In genomic region chr16:55543470-55543869, GRCh38 we compare ENCODE assay signal across 9 cellular contexts. TPM values are rescaled to one million over a fixed set of nuclear protein-coding genes. Genes with fewer than 3 reads are reported as not detected.
DNase-seq lines count a peak whose midpoint lies in the region; ATAC-seq and TF ChIP-seq lines count a peak whose summit lies in the region.
"Had no signal": no experiment of that assay in that cellular context is flagged by ENCODE, and none has a peak within 500 bp of the region (broad histone marks: within the 10 kb centered on the region; RNA-seq: fewer than 3 reads in every experiment).

No MANE protein-coding gene starts in this region.

- H3K9me3 Mint-ChIP-seq in natural killer cell treated with Interleukin-12 subunit alpha and Interleukin-12 subunit beta and Interleukin-15 and Interleukin-18, amount 100 ng/mL, for 72 hours: no peaks in the 10 kb centered on the region
- H3K9me3 Mint-ChIP-seq in activated CD8-positive, alpha-beta T cell treated with anti-CD3 and anti-CD28 coated beads, Interleukin-2, amount 10 ng/mL, durations not matched to agents 7 days and 5 days (ENCODE audit: insufficient read depth): no peaks in the 10 kb centered on the region

- TF ChIP-seq CTCF in LNCAP (IDR thresholded peaks at IDR 0.05) (peak; percentile 45), mammary epithelial cell (conservative IDR thresholded peaks at IDR 0.05 in 1 of 2, IDR thresholded peaks at IDR 0.05 in 1 of 2; ENCODE audit: extremely low read depth in 1 of 2, insufficient read depth in 1 of 2, low read depth in 1 of 2, low read length in 2 of 2) (peak; percentile 11 to 35), right lobe of liver (IDR thresholded peaks at IDR 0.05) (peak; percentile 28 to 50 (median 47))

- no peak overlapping the region for H3K27ac Mint-ChIP-seq in natural killer cell treated with Interleukin-12 subunit alpha and Interleukin-12 subunit beta and Interleukin-15 and Interleukin-18, amount 100 ng/mL, for 72 hours
- no peak overlapping the region for H3K27ac Mint-ChIP-seq in activated CD8-positive, alpha-beta T cell treated with anti-CD3 and anti-CD28 coated beads, Interleukin-2, amount 10 ng/mL, durations not matched to agents 7 days and 5 days

- DNase-seq in ACHN (peak; percentile 52), mammary epithelial cell (no peak), right lobe of liver (no peak), mesenteric fat pad (ENCODE audit: low spot score) (no peak)
- DNase-seq in natural killer cell treated with Interleukin-12 subunit alpha and Interleukin-12 subunit beta and Interleukin-15 and Interleukin-18, amount 100 ng/mL, for 72 hours (ENCODE audit: low spot score): no peak
- no peak for DNase-seq in activated CD8-positive, alpha-beta T cell treated with anti-CD3 and anti-CD28 coated beads, Interleukin-2, amount 10 ng/mL, durations not matched to agents 7 days and 5 days

- dilution Hi-C loops in mammary epithelial cell (cut with HindIII; ENCODE audit: low sequenced_read_pairs): no loop called here

- no peaks in the 10 kb centered on the region for H3K9me3 ChIP-seq in mammary epithelial cell (replicated peaks; ENCODE audit: insufficient read depth, low read length)
- H3K9me3 ChIP-seq in right lobe of liver: no peaks in the 10 kb centered on the region
- H3K9me3 ChIP-seq: SJSA1 had no signal

- H3K4me3 ChIP-seq in mammary epithelial cell (replicated peaks in 1 of 3; ENCODE audit: insufficient read depth in 1 of 3, low read depth in 2 of 3, low read length in 3 of 3) (no peak overlapping the region), right lobe of liver (no peak overlapping the region)
- H3K4me3 ChIP-seq: SJSA1 had no signal

- 30% methylated on average over 2 of the region's 2 CpGs for WGBS in mammary epithelial cell (ENCODE audit: low coverage, missing lambda C conversion rate)
- WGBS in right lobe of liver (ENCODE audit: insufficient coverage, low coverage, low lambda C conversion rate, missing lambda C conversion rate): 10% methylated on average over 2 of the region's 2 CpGs

- no peaks in the 10 kb centered on the region for H3K36me3 Mint-ChIP-seq in natural killer cell treated with Interleukin-12 subunit alpha and Interleukin-12 subunit beta and Interleukin-15 and Interleukin-18, amount 100 ng/mL, for 72 hours
- no peaks in the 10 kb centered on the region for H3K36me3 Mint-ChIP-seq in activated CD8-positive, alpha-beta T cell treated with anti-CD3 and anti-CD28 coated beads, Interleukin-2, amount 10 ng/mL, durations not matched to agents 7 days and 5 days (ENCODE audit: low read depth)

- no peak for TF ChIP-seq POLR2A in right lobe of liver (IDR thresholded peaks at IDR 0.05)

- intact Hi-C loops in mammary epithelial cell (cut with micrococcal nuclease) (loop anchor here (1.0 to 2.0 kb wide), 4 partner anchors 48 to 299 kb away; no protein-coding TSS in a partner anchor), right lobe of liver (cut with DNase I) (loop anchor here (5.0 to 10.0 kb wide), 3 partner anchors 76 to 161 kb away; no protein-coding TSS in a partner anchor)

- CTCF ChIA-PET in mammary epithelial cell (lab: Charles Lee; ENCODE audit: low non-redundant PET): no interaction called here
- CTCF ChIA-PET in activated CD8-positive, alpha-beta T cell treated with anti-CD3 and anti-CD28 coated beads, Interleukin-2, amount 10 ng/mL, durations not matched to agents 7 days and 5 days (lab: Charles Lee): no interaction called here

- H3K27ac ChIP-seq in mammary epithelial cell (ENCODE audit: insufficient read depth, low read depth, low read length): no peak overlapping the region
- no peak overlapping the region for H3K27ac ChIP-seq in right lobe of liver
- H3K27ac ChIP-seq: SJSA1 had no signal

- ATAC-seq in right lobe of liver: peak; percentile 66 to 74 (median 72)
- ATAC-seq in GM21515 (IDR thresholded peaks at IDR 0.05; ENCODE audit: unreplicated experiment): no peak
- no peak for ATAC-seq in natural killer cell treated with Interleukin-12 subunit alpha and Interleukin-12 subunit beta and Interleukin-15 and Interleukin-18, amount 100 ng/mL, for 72 hours
- ATAC-seq in activated CD8-positive, alpha-beta T cell treated with anti-CD3 and anti-CD28 coated beads, Interleukin-2, amount 10 ng/mL, durations not matched to agents 7 days and 5 days: no peak

- no peaks in the 10 kb centered on the region for H3K27me3 ChIP-seq in mammary epithelial cell (ENCODE audit: insufficient read depth, low read length)
- no peaks in the 10 kb centered on the region for H3K27me3 ChIP-seq in right lobe of liver
- H3K27me3 ChIP-seq: SJSA1 had no signal

- H3K79me2 ChIP-seq in mammary epithelial cell (ENCODE audit: insufficient read depth, low read length): no peaks in the 10 kb centered on the region

- H3K36me3 ChIP-seq in mammary epithelial cell (ENCODE audit: insufficient read depth, low read length) (peaks cover 2% of the 10 kb centered on the region), right lobe of liver (no peaks in the 10 kb centered on the region)
- H3K36me3 ChIP-seq: SJSA1 had no signal

- POLR2A ChIA-PET in activated CD8-positive, alpha-beta T cell treated with anti-CD3 and anti-CD28 coated beads, Interleukin-2, amount 10 ng/mL, durations not matched to agents 7 days and 5 days (lab: Charles Lee): no interaction called here

- H3K9ac ChIP-seq in mammary epithelial cell (ENCODE audit: insufficient read depth, low read length): no peak overlapping the region

- in situ Hi-C loops in ACHN (cut with HindIII; ENCODE audit: low pct_ligation_motif_present, low pct_unique_long_range_greater_than_20kb, low sequenced_read_pairs) (no loop called here), mammary epithelial cell (cut with MboI; ENCODE audit: low sequenced_read_pairs in 2 of 2) (loop anchor here in 1 of 2 donors (5.0 kb wide), 1 partner anchor 76 kb away; no protein-coding TSS in a partner anchor)

- H2AFZ ChIP-seq in mammary epithelial cell (ENCODE audit: low read depth, low read length): no peak overlapping the region

- no TSS peak for BruUV-seq in mammary epithelial cell (replicated peaks; lab: Mats Ljungman, UMichigan)

- H4K20me1 ChIP-seq in mammary epithelial cell (ENCODE audit: insufficient read depth, low read length): no peaks in the 10 kb centered on the region

- no peaks in the 10 kb centered on the region for H3K4me1 Mint-ChIP-seq in natural killer cell treated with Interleukin-12 subunit alpha and Interleukin-12 subunit beta and Interleukin-15 and Interleukin-18, amount 100 ng/mL, for 72 hours (ENCODE audit: low read depth in 2 of 2)
- no peaks in the 10 kb centered on the region for H3K4me1 Mint-ChIP-seq in activated CD8-positive, alpha-beta T cell treated with anti-CD3 and anti-CD28 coated beads, Interleukin-2, amount 10 ng/mL, durations not matched to agents 7 days and 5 days (ENCODE audit: low read depth)

- H3K4me1 ChIP-seq in mammary epithelial cell (ENCODE audit: insufficient read depth, low read length): peaks cover 25% of the 10 kb centered on the region
- no peaks in the 10 kb centered on the region for H3K4me1 ChIP-seq in right lobe of liver

- H3K27me3 Mint-ChIP-seq in natural killer cell treated with Interleukin-12 subunit alpha and Interleukin-12 subunit beta and Interleukin-15 and Interleukin-18, amount 100 ng/mL, for 72 hours: peaks cover 0 to 8% of the 10 kb centered on the region in 2 donors
- no peaks in the 10 kb centered on the region for H3K27me3 Mint-ChIP-seq in activated CD8-positive, alpha-beta T cell treated with anti-CD3 and anti-CD28 coated beads, Interleukin-2, amount 10 ng/mL, durations not matched to agents 7 days and 5 days (ENCODE audit: low read depth)

- no peak overlapping the region for H3K4me3 Mint-ChIP-seq in natural killer cell treated with Interleukin-12 subunit alpha and Interleukin-12 subunit beta and Interleukin-15 and Interleukin-18, amount 100 ng/mL, for 72 hours
- no peak overlapping the region for H3K4me3 Mint-ChIP-seq in activated CD8-positive, alpha-beta T cell treated with anti-CD3 and anti-CD28 coated beads, Interleukin-2, amount 10 ng/mL, durations not matched to agents 7 days and 5 days

- no peak overlapping the region for H3K4me2 ChIP-seq in mammary epithelial cell (ENCODE audit: insufficient read depth, low read depth, low read length)

RNA-seq across cellular contexts. Expression of gene CAPNS2, which starts 23.0 kb away (rescaled TPM):
- 1 to 10 TPM; 1.8 to 3.2 TPM for total RNA-seq in mammary epithelial cell
- polyA plus RNA-seq in mammary epithelial cell: 0.82 TPM
- not detected for polyA minus RNA-seq in mammary epithelial cell
- under 1 TPM in 3 of 6 experiments, not detected in 3; 0.20 to 0.31 (median 0.29) TPM for total RNA-seq in right lobe of liver
- not detected for total RNA-seq in natural killer cell treated with Interleukin-12 subunit alpha and Interleukin-12 subunit beta and Interleukin-15 and Interleukin-18, amount 100 ng/mL, for 72 hours
- total RNA-seq in activated CD8-positive, alpha-beta T cell treated with anti-CD3 and anti-CD28 coated beads, Interleukin-2, amount 10 ng/mL, durations not matched to agents 7 days and 5 days: not detected
- 0.55 TPM for total RNA-seq in mesenteric fat pad
- total RNA-seq: SJSA1 had no signal

RNA-seq across cellular contexts. Expression of gene LPCAT2, which starts 34.6 kb away (rescaled TPM):
- total RNA-seq in mammary epithelial cell (100 to 1,000 TPM in 1 of 2 donors, 10 to 100 TPM in 1; 50.5 to 173 TPM), right lobe of liver (1 to 10 TPM; 1.8 to 5.1 (median 2.7) TPM), mesenteric fat pad (15.7 TPM)
- 32.4 TPM for polyA plus RNA-seq in mammary epithelial cell
- polyA minus RNA-seq in mammary epithelial cell: 109 TPM
- total RNA-seq in natural killer cell treated with Interleukin-12 subunit alpha and Interleukin-12 subunit beta and Interleukin-15 and Interleukin-18, amount 100 ng/mL, for 72 hours: 1 to 10 TPM in 1 of 2 donors, under 1 TPM in 1; 0.31 to 2.9 TPM
- total RNA-seq in activated CD8-positive, alpha-beta T cell treated with anti-CD3 and anti-CD28 coated beads, Interleukin-2, amount 10 ng/mL, durations not matched to agents 7 days and 5 days: under 1 TPM in 1 of 2 experiments, not detected in 1; 0.37 TPM

Comparison
In these comparisons a context has a peak if more than half of its experiments do, and no peak if none do; other contexts are left out.
1. ATAC-seq: peak in right lobe of liver (4 of 4); none in GM21515 (single experiment), natural killer cell treated with Interleukin-12 subunit alpha and Interleukin-12 subunit beta and Interleukin-15 and Interleukin-18, amount 100 ng/mL, for 72 hours (0 of 2) and activated CD8-positive, alpha-beta T cell treated with anti-CD3 and anti-CD28 coated beads, Interleukin-2, amount 10 ng/mL, durations not matched to agents 7 days and 5 days (single experiment).
2. Peak in every context shown above with its lines, with median percentiles within 50 percentile points of each other: CTCF ChIP-seq.